Comparison of ENCODE assay signal across 22 cellular contexts in genomic region chr7:75573477-75574019, GRCh38.
DNase-seq lines count a peak whose midpoint lies in the region; ATAC-seq and TF ChIP-seq lines count a peak whose summit lies in the region.
"Had no signal": no experiment of that assay in that cellular context is flagged by ENCODE, and none has a peak within 500 bp of the region (broad histone marks: within the 10 kb centered on the region; RNA-seq: fewer than 3 reads in every experiment).

No MANE protein-coding gene starts in this region.

- POLR2A ChIA-PET in HEK293 (lab: Yijun Ruan, JAX) = no interaction called here
- POLR2A ChIA-PET in PC-3 (lab: Charles Lee; ENCODE audit: unreplicated experiment) = no interaction called here

- no peaks in the 10 kb centered on the region for H3K4me1 ChIP-seq in HEK293 (ENCODE audit: control insufficient read depth, insufficient read depth, low read length)
- H3K4me1 ChIP-seq in PC-3 (ENCODE audit: insufficient read depth, low read length) = no peaks in the 10 kb centered on the region
- no peaks in the 10 kb centered on the region for H3K4me1 ChIP-seq in osteoblast (ENCODE audit: insufficient read depth, low read length)
- H3K4me1 ChIP-seq: A549 had no signal

- CTCF ChIA-PET in HEK293 (lab: Yijun Ruan, JAX) (no interaction called here), PC-3 (lab: Charles Lee) (no interaction called here)

- H3K27me3 Mint-ChIP-seq in osteocyte (ENCODE audit: unreplicated experiment) = no peaks in the 10 kb centered on the region

- H3K4me3 Mint-ChIP-seq in osteocyte (ENCODE audit: unreplicated experiment) = no peak overlapping the region
- H3K4me3 Mint-ChIP-seq: H9 had no signal

- H3F3A ChIP-seq in PC-3 (ENCODE audit: low read length, unreplicated experiment) = no peaks in the 10 kb centered on the region

- H3K9me3 Mint-ChIP-seq in osteocyte (ENCODE audit: unreplicated experiment) = no peaks in the 10 kb centered on the region
- H3K9me3 Mint-ChIP-seq: H9 had no signal

- H2AFZ ChIP-seq in PC-3 (ENCODE audit: low read length) = no peak overlapping the region
- no peak overlapping the region for H2AFZ ChIP-seq in osteoblast (ENCODE audit: low read length)
- H2AFZ ChIP-seq: GM23248 had no signal

- peaks cover 30% of the 10 kb centered on the region for H3K36me3 Mint-ChIP-seq in osteocyte (ENCODE audit: unreplicated experiment)

- peaks cover 5% of the 10 kb centered on the region for H3K4me1 Mint-ChIP-seq in osteocyte (ENCODE audit: unreplicated experiment)
- H3K4me1 Mint-ChIP-seq: H9 had no signal

- BruUV-seq in PC-3 (replicated peaks; lab: Mats Ljungman, UMichigan) = no TSS peak

- peaks cover 4 to 10% of the 10 kb centered on the region in 2 experiments; a peak in 2 of 3 replicates for H3K36me3 ChIP-seq in HEK293 (ENCODE audit: control insufficient read depth in 2 of 2, insufficient read depth in 1 of 2, low read length in 2 of 2)
- H3K36me3 ChIP-seq in PC-3 (ENCODE audit: low read depth, low read length) = no peaks in the 10 kb centered on the region
- peaks cover 12% of the 10 kb centered on the region for H3K36me3 ChIP-seq in osteoblast (ENCODE audit: insufficient read depth, low read length)
- H3K36me3 ChIP-seq: BE2C had no signal

- TF ChIP-seq CTCF in HEK293 (tag by site-specific recombination; IDR thresholded peaks at IDR 0.05) = no peak
- no peak for TF ChIP-seq CTCF in PC-3 (conservative IDR thresholded peaks at IDR 0.05; ENCODE audit: low read depth, low read length)
- no peak for TF ChIP-seq CTCF in dorsolateral prefrontal cortex (IDR thresholded peaks at IDR 0.05 in 54 of 56, conservative IDR thresholded peaks at IDR 0.05 in 2 of 56; ENCODE audit: low read depth in 1 of 56, partially characterized antibody in 56 of 56)
- no peak for TF ChIP-seq CTCF in osteoblast (IDR thresholded peaks at IDR 0.05; ENCODE audit: extremely low read depth, low read depth, low read length)
- TF ChIP-seq CTCF in GM13977 (IDR thresholded peaks at IDR 0.05; ENCODE audit: extremely low read depth, insufficient read depth, missing control alignments) = no peak
- TF ChIP-seq CTCF in osteocyte (IDR thresholded peaks at IDR 0.05) = no peak

- intact Hi-C loops in PC-3 (cut with micrococcal nuclease) (no loop called here), dorsolateral prefrontal cortex (cut with DNase I) (loop anchor here in 1 of 2 donors (5.0 kb wide), 2 partner anchors 69 to 189 kb away; no protein-coding TSS in a partner anchor)

- H3K9me2 ChIP-seq in PC-3 (replicated peaks; ENCODE audit: low read length) = no peaks in the 10 kb centered on the region

- H3K27ac Mint-ChIP-seq in osteocyte (ENCODE audit: unreplicated experiment) = no peak overlapping the region

- no peak overlapping the region for H3K4me3 ChIP-seq in HEK293 (ENCODE audit: low read depth, low read length)
- no peak overlapping the region for H3K4me3 ChIP-seq in PC-3 (ENCODE audit: low read length)
- H3K4me3 ChIP-seq in dorsolateral prefrontal cortex = no peak overlapping the region
- no peak overlapping the region for H3K4me3 ChIP-seq in osteoblast (ENCODE audit: insufficient read depth, low read length)
- H3K4me3 ChIP-seq: A549, GM23248 had no signal

- H4K20me1 ChIP-seq in PC-3 (ENCODE audit: low read length) (no peaks in the 10 kb centered on the region), osteoblast (ENCODE audit: insufficient read depth, low read length) (no peaks in the 10 kb centered on the region)

- in situ Hi-C loops in GM13977 (cut with MboI; ENCODE audit: low pct_unique_long_range_greater_than_20kb, low sequenced_read_pairs, unreplicated experiment) = no loop called here

- no peaks in the 10 kb centered on the region for H3K79me2 ChIP-seq in PC-3 (ENCODE audit: low read length)
- H3K79me2 ChIP-seq in osteoblast (ENCODE audit: insufficient read depth, low read length) = no peaks in the 10 kb centered on the region

- no peaks in the 10 kb centered on the region for H3K27me3 ChIP-seq in PC-3 (ENCODE audit: low read length)
- H3K27me3 ChIP-seq in dorsolateral prefrontal cortex = no peaks in the 10 kb centered on the region
- no peaks in the 10 kb centered on the region for H3K27me3 ChIP-seq in osteoblast (ENCODE audit: insufficient read depth, low read length)
- H3K27me3 ChIP-seq: BE2C had no signal

- no peak overlapping the region for H3K27ac ChIP-seq in HEK293 (ENCODE audit: extremely low read depth, low read depth, low read length)
- no peak overlapping the region for H3K27ac ChIP-seq in PC-3 (ENCODE audit: low read length)
- H3K27ac ChIP-seq in dorsolateral prefrontal cortex = peak overlapping the region in 57 of 59 donors; percentile 20 to 92 (median 80)
- no peak overlapping the region for H3K27ac ChIP-seq in osteoblast (ENCODE audit: low read depth, low read length)
- H3K27ac ChIP-seq: A549, GM23248 had no signal

- no peak overlapping the region for H3K4me2 ChIP-seq in PC-3 (ENCODE audit: low read length)
- no peak overlapping the region for H3K4me2 ChIP-seq in osteoblast (ENCODE audit: insufficient read depth, low read length)
- H3K4me2 ChIP-seq: A549 had no signal

- no peaks in the 10 kb centered on the region for H3K9me3 ChIP-seq in HEK293 (ENCODE audit: control insufficient read depth, insufficient read depth, low read depth, low read length)
- no peaks in the 10 kb centered on the region for H3K9me3 ChIP-seq in PC-3 (ENCODE audit: low read length)
- no peaks in the 10 kb centered on the region for H3K9me3 ChIP-seq in osteoblast (ENCODE audit: low read depth, low read length)
- H3K9me3 ChIP-seq: A549, BE2C had no signal

- H3K9ac ChIP-seq in PC-3 (ENCODE audit: low read length) = no peak overlapping the region
- H3K9ac ChIP-seq: GM23248 had no signal

- ATAC-seq in PC-3 = peak; percentile 53; the same call in 1 of the 2 replicates
- ATAC-seq: A549, SK-N-SH treated with all-trans-retinoic acid at 6 μM for 48 hours had no signal

- DNase-seq in PC-3 (no peak), dorsolateral prefrontal cortex (no peak), osteoblast (ENCODE audit: insufficient read length, low spot score, missing footprints) (peak; percentile 61), foreskin melanocyte (no peak), GM13977 (ENCODE audit: low spot score) (no peak), T-helper 9 cell (no peak), osteocyte (ENCODE audit: extremely low spot score, unreplicated experiment) (no peak)
- DNase-seq: BE2C; DMS79; GM23248; H9; KBM-7; NCI-H1105; NCI-H146; NCI-H2029 treated with DMSO at 0.1 percent for 48 hours; NCI-H226; NCI-H510A treated with DMSO at 0.1 percent for 48 hours; NCI-H748 treated with DMSO at 0.1 percent for 48 hours; NK-92 treated with Interleukin-12 subunit alpha and Interleukin-12 subunit beta, amount 100 ng/mL, for 24 hours had no signal

TF ChIP-seq in HEK293, 187 proteins besides CTCF, POLR2A, EP300 and RAD21:
- TF ChIP-seq ZNF785 (tag by site-specific recombination; IDR thresholded peaks at IDR 0.05) (no peak), ZSCAN18 (tag by site-specific recombination; IDR thresholded peaks at IDR 0.05) (no peak), ZNF529 (tag by site-specific recombination; IDR thresholded peaks at IDR 0.05; ENCODE audit: insufficient replicate concordance) (no peak), ZNF239 (tag by site-specific recombination; IDR thresholded peaks at IDR 0.05) (0 out of 2 replicates have a peak, but pooled peaks have one; percentile 52)

Comparison
In these comparisons a context has a peak if more than half of its experiments do, and no peak if none do; other contexts are left out.
1. H3K27ac ChIP-seq: peak in dorsolateral prefrontal cortex (57 of 59); none in HEK293 (single experiment), PC-3 (single experiment) and osteoblast (single experiment).